9 cellular contexts compared by ENCODE assay signal in genomic region chr1:200029624-200030074, GRCh38. TPM values are rescaled to one million over a fixed set of nuclear protein-coding genes. Genes with fewer than 3 reads are reported as not detected.
DNase-seq lines count a peak whose midpoint lies in the region; ATAC-seq, FAIRE-seq and TF ChIP-seq lines count a peak whose summit lies in the region.
"Had no signal": no experiment of that assay in that cellular context is flagged by ENCODE, and none has a peak within 500 bp of the region (broad histone marks: within the 10 kb centered on the region; RNA-seq: fewer than 3 reads in every experiment).

No MANE protein-coding gene starts in this region.

- no peak overlapping the region for H3K23ac ChIP-seq in H1 (ENCODE audit: insufficient read length)

- peak overlapping the region; percentile 69; the same call in 1 of the 2 replicates for H2BK5ac ChIP-seq in H1 (ENCODE audit: low read depth, low read length)

- no peak for TF ChIP-seq RAD21 in H1 (IDR thresholded peaks at IDR 0.05 in 1 of 2, conservative IDR thresholded peaks at IDR 0.05 in 1 of 2; ENCODE audit: low read depth in 2 of 2, low read length in 2 of 2)

- H3K9ac ChIP-seq in H1 (replicated peaks in 1 of 4; ENCODE audit: extremely low read depth in 1 of 4, low read depth in 3 of 4, low read length in 3 of 4) (peak overlapping the region in 2 of 4 experiments; percentile 46 to 55; a peak in 2 of 7 replicates), neural progenitor cell (no peak overlapping the region)

- H3K36me3 ChIP-seq in H1 (ENCODE audit: control insufficient read depth in 2 of 4, insufficient read depth in 4 of 4, low read length in 3 of 4), result no peaks in the 10 kb centered on the region
- no peaks in the 10 kb centered on the region for H3K36me3 ChIP-seq in neural progenitor cell

- DNase-seq in COLO668 (lab: John Stamatoyannopoulos, UW; ENCODE audit: unreplicated experiment) (peak; percentile 63), NCI-H345 treated with DMSO at 0.1 percent for 48 hours (lab: John Stamatoyannopoulos, UW; ENCODE audit: unreplicated experiment) (peak; percentile 51), H1 (ENCODE audit: low read depth in 1 of 2, low spot score in 2 of 2) (peak in 1 of 2 experiments; percentile 76), neural progenitor cell (ENCODE audit: low spot score) (no peak), SKM-1 treated with dmso at 0.1 percent for 144 hours (lab: John Stamatoyannopoulos, UW; ENCODE audit: unreplicated experiment) (no peak), HUDEP-2 (lab: John Stamatoyannopoulos, UW; ENCODE audit: unreplicated experiment in 76 of 76) (no peak)

- H3K79me2 ChIP-seq in H1 (ENCODE audit: control insufficient read depth in 1 of 2, insufficient read depth in 2 of 2, low read length in 2 of 2) (no peaks in the 10 kb centered on the region), neural progenitor cell (ENCODE audit: low read depth) (no peaks in the 10 kb centered on the region)

- H2BK12ac ChIP-seq in H1 (ENCODE audit: low read depth, low read length), result no peak overlapping the region; the same call in 1 of the 2 replicates

- H3K27ac ChIP-seq in H1 (ENCODE audit: low read depth, low read length), result no peak overlapping the region
- no peak overlapping the region for H3K27ac ChIP-seq in neural progenitor cell

- H3K14ac ChIP-seq in H1 (ENCODE audit: insufficient read length), result no peak overlapping the region

- H2AFZ ChIP-seq in H1 (ENCODE audit: low read length) (peak overlapping the region; percentile 86), neural progenitor cell (replicated peaks) (peak overlapping the region; percentile 94)

- peaks cover 14% of the 10 kb centered on the region for H3K23me2 ChIP-seq in H1 (ENCODE audit: low read depth, low read length)

- H3K9me3 ChIP-seq in H1 (ENCODE audit: insufficient read depth in 2 of 2, low read depth in 1 of 2, low read length in 1 of 2) (no peaks in the 10 kb centered on the region), neural progenitor cell (ENCODE audit: low read depth) (no peaks in the 10 kb centered on the region)

- H4K20me1 ChIP-seq in H1 (replicated peaks in 1 of 2; ENCODE audit: control insufficient read depth in 1 of 2, insufficient read depth in 2 of 2, low read length in 2 of 2), result no peaks in the 10 kb centered on the region
- peaks cover 15% of the 10 kb centered on the region for H4K20me1 ChIP-seq in neural progenitor cell (ENCODE audit: low read depth)

- H3K36me3 Mint-ChIP-seq in neural progenitor cell, result no peaks in the 10 kb centered on the region

- peak overlapping the region; percentile 10; the same call in 1 of the 2 replicates for H3K18ac ChIP-seq in H1 (ENCODE audit: extremely low read depth, low read length)

- no peak for FAIRE-seq in H1 (lab: Jason Lieb, UNC)
- FAIRE-seq: GM12892 had no signal

- TF ChIP-seq EP300 in H1 (IDR thresholded peaks at IDR 0.05; ENCODE audit: borderline replicate concordance in 1 of 2, low read depth in 2 of 2, low read length in 2 of 2), result no peak

- H3K4me1 ChIP-seq in H1 (replicated peaks in 1 of 4; ENCODE audit: control insufficient read depth in 3 of 4, insufficient read depth in 4 of 4, low read length in 3 of 4) (peaks cover 2 to 15% (median 6%) of the 10 kb centered on the region in 4 experiments; a peak in 6 of 7 replicates), neural progenitor cell (peaks cover 9% of the 10 kb centered on the region)

- peaks cover 30% of the 10 kb centered on the region for H3F3A ChIP-seq in neural progenitor cell (ENCODE audit: low read depth)

- peak overlapping the region; percentile 87; the same call in 1 of the 2 replicates for H4K8ac ChIP-seq in H1 (ENCODE audit: extremely low read depth, insufficient read depth, low read length)

- peaks cover 4% of the 10 kb centered on the region for H3K4me1 Mint-ChIP-seq in neural progenitor cell

- CTCF ChIA-PET in H1 (lab: Charles Lee; ENCODE audit: partially characterized antibody), result interaction anchor here (0.7 to 1.3 kb wide), 6 partner anchors 9 to 340 kb away, joined by 3 to 5 read pairs (median 3); no protein-coding TSS in a partner anchor

- TF ChIP-seq POLR2A in H1 (IDR thresholded peaks at IDR 0.05; ENCODE audit: control extremely low read depth in 1 of 2, low read depth in 2 of 2, low read length in 2 of 2), result no peak

- H2BK20ac ChIP-seq in H1 (ENCODE audit: low read length), result no peak overlapping the region

- peak overlapping the region; percentile 19 for H3K56ac ChIP-seq in H1 (replicated peaks; ENCODE audit: insufficient read length, low read depth, low read length)

- POLR2A ChIA-PET in H1 (lab: Charles Lee; ENCODE audit: partially characterized antibody), result interaction anchor here (0.6 to 3.6 kb wide), 3 partner anchors 10 to 63 kb away, joined by 3 to 13 read pairs (median 4); no protein-coding TSS in a partner anchor

- H2BK15ac ChIP-seq in H1 (ENCODE audit: low read length), result peak overlapping the region; percentile 62; the same call in 1 of the 2 replicates

- peak overlapping the region; percentile 44 to 80 (median 78) for H3K4me3 ChIP-seq in H1 (ENCODE audit: extremely low read depth in 1 of 4, insufficient read depth in 2 of 4, low read depth in 3 of 4, low read length in 4 of 4)
- H3K4me3 ChIP-seq in neural progenitor cell, result peak overlapping the region; percentile 60

- no peak overlapping the region for H2AK5ac ChIP-seq in H1 (ENCODE audit: low read depth, low read length)

- no peak overlapping the region for H3K27ac Mint-ChIP-seq in neural progenitor cell

- no peak for TF ChIP-seq CTCF in H1 (IDR thresholded peaks at IDR 0.05; ENCODE audit: control extremely low read depth in 1 of 3, insufficient read depth in 1 of 3, low read depth in 1 of 3, low read length in 3 of 3)
- TF ChIP-seq CTCF in neural progenitor cell (IDR thresholded peaks at IDR 0.05), result no peak

- peaks cover 50% of the 10 kb centered on the region for H3K27me3 Mint-ChIP-seq in neural progenitor cell (ENCODE audit: insufficient read depth, low read depth)

- no peaks in the 10 kb centered on the region for H3K9me3 Mint-ChIP-seq in neural progenitor cell

- no peak overlapping the region for H3K4ac ChIP-seq in H1 (replicated peaks; ENCODE audit: insufficient read length, low read depth, low read length)

- no peak overlapping the region for H4K5ac ChIP-seq in H1 (ENCODE audit: insufficient read length, low read depth, low read length)

- H2BK120ac ChIP-seq in H1 (replicated peaks; ENCODE audit: low read depth, low read length), result no peak overlapping the region

- peak overlapping the region; percentile 80 for H3K4me3 Mint-ChIP-seq in neural progenitor cell

- H3K79me1 ChIP-seq in H1 (ENCODE audit: low read depth, low read length), result no peaks in the 10 kb centered on the region

- H3K27me3 ChIP-seq in H1 (replicated peaks in 1 of 4; ENCODE audit: control insufficient read depth in 3 of 4, extremely low read depth in 1 of 4, insufficient read depth in 3 of 4, low read length in 3 of 4) (peaks cover 0 to 47% (median 28%) of the 10 kb centered on the region in 4 experiments; a peak in 5 of 7 replicates), neural progenitor cell (peaks cover 81% of the 10 kb centered on the region)

- 4% methylated on average over 21 of the region's 21 CpGs; no CpG with 5 or more reads in 1 of the 2 experiments for WGBS in H1 (ENCODE audit: extremely low coverage in 1 of 2, insufficient coverage in 1 of 2, insufficient read length in 1 of 2, insufficient replicate concordance in 2 of 2, low coverage in 1 of 2, low lambda C conversion rate in 2 of 2, missing lambda C conversion rate in 1 of 2), 2 experiments

- H4K91ac ChIP-seq in H1 (replicated peaks; ENCODE audit: insufficient read length, low read length), result no peak overlapping the region

- H3K4me2 ChIP-seq in H1 (ENCODE audit: insufficient read depth in 1 of 2, low read depth in 2 of 2, low read length in 2 of 2) (peak overlapping the region; percentile 73 to 77), neural progenitor cell (peak overlapping the region; percentile 86)

- no peak for ATAC-seq in HG03378 (IDR thresholded peaks at IDR 0.05; ENCODE audit: unreplicated experiment)
- ATAC-seq in GM21360 (IDR thresholded peaks at IDR 0.05; ENCODE audit: unreplicated experiment), result no peak

TF ChIP-seq in H1, 55 proteins besides CTCF, POLR2A, EP300 and RAD21 (continues in another document):
- TF ChIP-seq MAX (IDR thresholded peaks at IDR 0.05), result peak; percentile 57; the same call in 1 of the 2 replicates
- no peak for TF ChIP-seq SUZ12 (IDR thresholded peaks at IDR 0.05; ENCODE audit: low read length)
- TF ChIP-seq ATF2 (IDR thresholded peaks at IDR 0.05; ENCODE audit: low read length), result no peak
- peak; percentile 55; the same call in 1 of the 2 replicates for TF ChIP-seq E2F6 (IDR thresholded peaks at IDR 0.05)
- no peak for TF ChIP-seq RFX5 (IDR thresholded peaks at IDR 0.05; ENCODE audit: borderline replicate concordance, low read depth, low read length)

RNA-seq across cellular contexts. Expression of gene NR5A2, which starts 2.1 kb away (rescaled TPM):
- total RNA-seq in H1 (2021; fragmentation: NEBNext Ultra II Directional; extraction: Animal tissue kit (Norgen Biotek cat#: 25700)), result 11.6 and 11.7 TPM in 2 replicates
- polyA plus RNA-seq in H1 (2011; rRNA removed), result 1.7 and 2.1 TPM in 2 replicates
- polyA plus RNA-seq in H1 (2011; cell fraction: cytosol; rRNA removed), result 2.4 TPM
- 4.2 TPM for polyA plus RNA-seq in H1 (2011; cell fraction: nucleus; rRNA removed)
- polyA plus RNA-seq in H1 (2012, experiment 1 of 2), result 1.9 to 4.9 TPM (median 2.8 TPM) in 4 replicates
- polyA plus RNA-seq in H1 (2012, experiment 2 of 2), result 0.30 TPM
- polyA plus RNA-seq in H1 (2013, experiment 1 of 2), result 8.1 TPM
- polyA plus RNA-seq in H1 (2013, experiment 2 of 2), result 8.4 TPM
- 6.8 and 9.6 TPM in 2 replicates for polyA minus RNA-seq in H1 (2011; rRNA and poly(A)+ RNA removed)
- 3.2 TPM for polyA minus RNA-seq in H1 (2011; cell fraction: cytosol; rRNA and poly(A)+ RNA removed)
- polyA minus RNA-seq in H1 (2011; cell fraction: nucleus; rRNA and poly(A)+ RNA removed), result 18.6 TPM
- 0.12 TPM in 1 of 2 replicates, not detected in the other for total RNA-seq in neural progenitor cell (ENCODE audit: low replicate concordance)

Comparison
In these comparisons a context has a peak if more than half of its experiments do, and no peak if none do; other contexts are left out.
1. DNase-seq: peak in COLO668 (single experiment) and NCI-H345 treated with DMSO at 0.1 percent for 48 hours (single experiment); none in neural progenitor cell (single experiment), SKM-1 treated with dmso at 0.1 percent for 144 hours (single experiment) and HUDEP-2 (0 of 76).
2. RNA of gene NR5A2, which starts 2.1 kb away (total RNA-seq): 11.6 to 11.7 TPM in H1; 0.12 TPM in neural progenitor cell; every median in the first group is over 10 times any median in the second.